ENCODE assay signal across 1 cellular context in genomic region chr12:93823616-93824410, GRCh38.
TF ChIP-seq lines count a peak whose summit lies in the region.

No MANE protein-coding gene starts in this region.

TF ChIP-seq in H1, 55 proteins besides CTCF, POLR2A, EP300 and RAD21 (continued from another document):
- TF ChIP-seq PHF8 (conservative IDR thresholded peaks at IDR 0.05; ENCODE audit: low read depth, low read length) (no peak), SIN3A (conservative IDR thresholded peaks at IDR 0.05 in 1 of 2, IDR thresholded peaks at IDR 0.05 in 1 of 2; ENCODE audit: low read depth in 1 of 2, low read length in 2 of 2) (no peak), JUND (IDR thresholded peaks at IDR 0.05; ENCODE audit: low read length) (no peak), SIX5 (IDR thresholded peaks at IDR 0.05; ENCODE audit: low read depth, low read length) (no peak), TBP (IDR thresholded peaks at IDR 0.05; ENCODE audit: low read depth, low read length) (no peak), CREB1 (IDR thresholded peaks at IDR 0.05) (no peak), MAFK (IDR thresholded peaks at IDR 0.05; ENCODE audit: low read depth, low read length) (no peak), KDM4A (IDR thresholded peaks at IDR 0.05; ENCODE audit: low read depth, low read length, severe bottlenecking) (no peak), CHD2 (IDR thresholded peaks at IDR 0.05; ENCODE audit: low read length) (no peak), E2F6 (IDR thresholded peaks at IDR 0.05) (no peak), FOSL1 (IDR thresholded peaks at IDR 0.05; ENCODE audit: insufficient read depth, low read depth, low read length) (no peak), HDAC2 (IDR thresholded peaks at IDR 0.05; ENCODE audit: borderline replicate concordance in 1 of 2, low read depth in 2 of 2, low read length in 2 of 2) (no peak)
